ENCODE assay signal across 25 cellular contexts in genomic region chr12:90984114-90984513, GRCh38. TPM values are rescaled to one million over a fixed set of nuclear protein-coding genes. Genes with fewer than 3 reads are reported as not detected.
"Had no signal": no experiment of that assay in that cellular context is flagged by ENCODE, and none has a peak within 500 bp of the region (broad histone marks: within the 10 kb centered on the region; RNA-seq: fewer than 3 reads in every experiment).

No MANE protein-coding gene starts in this region.

- ATAC-seq: left cardiac atrium; lower lobe of right lung; naive thymus-derived CD4-positive, alpha-beta T cell; stimulated activated naive B cell treated with anti-CD40 and anti-IgM and Interleukin-4, amounts not matched to agents 10 μg/mL and 1 μg/mL and 100 μg/mL, for 72 hours; stimulated activated naive CD8-positive, alpha-beta T cell treated with anti-CD3 and anti-CD28 coated beads, Interleukin-15, amount 100 ng/mL, for 72 hours; upper lobe of right lung had no signal

- H3K36me3 ChIP-seq: esophagus squamous epithelium, left ventricle myocardium inferior, lower lobe of right lung, ovary, right atrium auricular region, sigmoid colon, tibial nerve, upper lobe of right lung had no signal

- H3K4me3 Mint-ChIP-seq: central memory CD8-positive, alpha-beta T cell; naive thymus-derived CD4-positive, alpha-beta T cell; neural crest cell; stimulated activated naive B cell treated with anti-CD40 and anti-IgM and Interleukin-4, amounts not matched to agents 10 μg/mL and 1 μg/mL and 100 μg/mL, for 72 hours; stimulated activated naive CD8-positive, alpha-beta T cell treated with anti-CD3 and anti-CD28 coated beads, Interleukin-15, amount 100 ng/mL, for 72 hours had no signal

- H3K36me3 Mint-ChIP-seq: naive thymus-derived CD4-positive, alpha-beta T cell; stimulated activated naive B cell treated with anti-CD40 and anti-IgM and Interleukin-4, amounts not matched to agents 10 μg/mL and 1 μg/mL and 100 μg/mL, for 72 hours had no signal

- H3K4me1 Mint-ChIP-seq: central memory CD8-positive, alpha-beta T cell; naive thymus-derived CD4-positive, alpha-beta T cell; neural crest cell; stimulated activated naive B cell treated with anti-CD40 and anti-IgM and Interleukin-4, amounts not matched to agents 10 μg/mL and 1 μg/mL and 100 μg/mL, for 72 hours; stimulated activated naive CD8-positive, alpha-beta T cell treated with anti-CD3 and anti-CD28 coated beads, Interleukin-15, amount 100 ng/mL, for 72 hours had no signal

- H3K27ac ChIP-seq: esophagus squamous epithelium, hepatocyte, left ventricle myocardium inferior, lower lobe of right lung, ovary, right atrium auricular region, sigmoid colon, skin epidermis, testis, tibial nerve, upper lobe of right lung had no signal

- H3K27me3 ChIP-seq: esophagus squamous epithelium, hepatocyte, ovary, right atrium auricular region, sigmoid colon, testis, tibial nerve, upper lobe of right lung had no signal

- H3K4me1 ChIP-seq: esophagus squamous epithelium, left ventricle myocardium inferior, lower lobe of right lung, right atrium auricular region, testis, upper lobe of right lung had no signal

- H3K9me3 Mint-ChIP-seq: central memory CD8-positive, alpha-beta T cell; stimulated activated naive CD8-positive, alpha-beta T cell treated with anti-CD3 and anti-CD28 coated beads, Interleukin-15, amount 100 ng/mL, for 72 hours had no signal

- DNase-seq: effector memory CD4-positive, alpha-beta T cell; esophagus squamous epithelium; foreskin fibroblast; head of caudate nucleus; kidney; left cardiac atrium; left ventricle myocardium inferior; lower lobe of right lung; mesenchymal stem cell; naive thymus-derived CD4-positive, alpha-beta T cell; nucleus accumbens; ovary; sigmoid colon; stimulated activated CD4-positive, alpha-beta T cell treated with anti-CD3 and anti-CD28 coated beads, Interleukin-2, amount 100 ng/mL, for 24 hours; stimulated activated CD4-positive, alpha-beta T cell treated with anti-CD3 and anti-CD28 coated beads, Interleukin-4, amount 100 ng/mL, for 4 hours; stimulated activated naive B cell treated with anti-CD40 and anti-IgM and Interleukin-4, amounts not matched to agents 10 μg/mL and 1 μg/mL and 100 μg/mL, for 72 hours; stimulated activated naive CD8-positive, alpha-beta T cell treated with anti-CD3 and anti-CD28 coated beads, Interleukin-15, amount 100 ng/mL, for 72 hours; testis; upper lobe of right lung had no signal

- H3K27me3 Mint-ChIP-seq: stimulated activated naive B cell treated with anti-CD40 and anti-IgM and Interleukin-4, amounts not matched to agents 10 μg/mL and 1 μg/mL and 100 μg/mL, for 72 hours; stimulated activated naive CD8-positive, alpha-beta T cell treated with anti-CD3 and anti-CD28 coated beads, Interleukin-15, amount 100 ng/mL, for 72 hours had no signal

- H3K9me3 ChIP-seq: lower lobe of right lung, ovary, sigmoid colon, testis, upper lobe of right lung had no signal

- H3K27ac Mint-ChIP-seq: naive thymus-derived CD4-positive, alpha-beta T cell; stimulated activated naive B cell treated with anti-CD40 and anti-IgM and Interleukin-4, amounts not matched to agents 10 μg/mL and 1 μg/mL and 100 μg/mL, for 72 hours had no signal

- H3K4me3 ChIP-seq: esophagus squamous epithelium, hepatocyte, left ventricle myocardium inferior, lower lobe of right lung, ovary, right atrium auricular region, sigmoid colon, skin epidermis, testis, tibial nerve, upper lobe of right lung had no signal

RNA-seq across cellular contexts. Expression of gene EPYC, which starts 20.7 kb away (rescaled TPM):
- polyA plus RNA-seq: naive thymus-derived CD4-positive, alpha-beta T cell had no signal

RNA-seq across cellular contexts. Expression of gene CCER1, which starts 29.1 kb away (rescaled TPM):
- polyA plus RNA-seq: hepatocyte; naive thymus-derived CD4-positive, alpha-beta T cell; ovary; sigmoid colon had no signal
